In genomic region chr12:93671044-93671443, GRCh38 we compare ENCODE assay signal across 32 cellular contexts.
"Had no signal": no experiment of that assay in that cellular context is flagged by ENCODE, and none has a peak within 500 bp of the region (broad histone marks: within the 10 kb centered on the region; RNA-seq: fewer than 3 reads in every experiment).

No MANE protein-coding gene starts in this region.

- ATAC-seq: activated CD4-positive, CD25-positive, alpha-beta regulatory T cell treated with anti-CD3 and anti-CD28 coated beads, Interleukin-2, amount 50 U/mL, for 24 hours; activated CD8-positive, alpha-beta T cell treated with anti-CD3 and anti-CD28 coated beads for 36 hours; activated naive CD4-positive, alpha-beta T cell treated with anti-CD3 and anti-CD28 coated beads, Interleukin-2, amount 50 U/mL, for 72 hours; activated T-cell treated with anti-CD3 and anti-CD28 coated beads, Interleukin-2, amount 50 U/mL, for 4 hours; activated T-helper 17 cell treated with anti-CD3 and anti-CD28 coated beads, Interleukin-2, amount 50 U/mL, for 72 hours; effector memory CD8-positive, alpha-beta T cell; T-cell had no signal

- H3K4me1 Mint-ChIP-seq: activated B cell treated with CpG ODN at 0.5 μM for 24 hours, T-cell had no signal

- H3K27me3 ChIP-seq: brain microvascular endothelial cell had no signal

- H3K27ac ChIP-seq: brain microvascular endothelial cell, epithelial cell of prostate, WERI-Rb-1 had no signal

- H3K9me3 Mint-ChIP-seq: effector memory CD8-positive, alpha-beta T cell had no signal

- H3K36me3 Mint-ChIP-seq: T-cell had no signal

- FAIRE-seq: astrocyte, colon, frontal cortex had no signal

- H3K36me3 ChIP-seq: brain microvascular endothelial cell, WERI-Rb-1 had no signal

- H3K27ac Mint-ChIP-seq: activated B cell treated with CpG ODN at 0.5 μM for 24 hours; activated CD8-positive, alpha-beta T cell treated with anti-CD3 and anti-CD28 coated beads for 36 hours; activated naive CD4-positive, alpha-beta T cell treated with anti-CD3 and anti-CD28 coated beads for 36 hours; activated T-helper 17 cell treated with anti-CD3 and anti-CD28 coated beads, Interleukin-2, amount 50 U/mL, for 72 hours; effector memory CD8-positive, alpha-beta T cell; T-cell; T-helper 1 cell treated with Interleukin-12 subunit alpha and Interleukin-12 subunit beta and Interleukin-4 antibody, amounts not matched to agents 30 μg/mL and 1 μg/mL, for 36 hours; T-helper 2 cell treated with Interferon-gamma antibody and Interleukin-4, amounts not matched to agents 5 μg/mL and 100 μg/mL, for 36 hours had no signal

- DNase-seq: activated B cell treated with CpG ODN at 0.5 μM for 24 hours; activated CD4-positive, alpha-beta T cell treated with anti-CD3 and anti-CD28 coated beads for 48 hours; activated CD4-positive, alpha-beta T cell treated with anti-CD3 and anti-CD28 coated beads, Interleukin-2, amount 50 U/mL, for 1 hour; activated CD4-positive, alpha-beta T cell treated with anti-CD3 and anti-CD28 coated beads, Interleukin-2, amount 50 U/mL, for 48 hours; activated CD8-positive, alpha-beta memory T cell treated with anti-CD3 and anti-CD28 coated beads for 24 hours; activated CD8-positive, alpha-beta T cell treated with anti-CD3 and anti-CD28 coated beads for 36 hours; activated effector memory CD4-positive, alpha-beta T cell treated with Interleukin-2 at 50 U/mL for 16 hours; activated gamma-delta T cell treated with Interleukin-2 at 50 U/mL for 16 hours; activated naive CD4-positive, alpha-beta T cell treated with anti-CD3 and anti-CD28 coated beads for 36 hours; activated T-cell treated with anti-CD3 and anti-CD28 coated beads, Interleukin-2, amount 50 U/mL, for 4 hours; amniotic stem cell; anterior cingulate cortex; brain microvascular endothelial cell; caudate nucleus; cortex of kidney; dermis blood vessel endothelial cell; effector CD4-positive, alpha-beta T cell; effector memory CD8-positive, alpha-beta T cell; foreskin fibroblast; head of caudate nucleus; T-cell; T1000; WERI-Rb-1 had no signal

- H3K4me3 Mint-ChIP-seq: activated B cell treated with CpG ODN at 0.5 μM for 24 hours; activated CD8-positive, alpha-beta T cell treated with anti-CD3 and anti-CD28 coated beads for 36 hours; activated naive CD4-positive, alpha-beta T cell treated with anti-CD3 and anti-CD28 coated beads for 36 hours; activated T-cell treated with anti-CD3 and anti-CD28 coated beads, Interleukin-2, amount 50 U/mL, for 4 hours; activated T-helper 17 cell treated with anti-CD3 and anti-CD28 coated beads, Interleukin-2, amount 50 U/mL, for 72 hours; effector memory CD8-positive, alpha-beta T cell; T-cell; T-helper 1 cell treated with Interleukin-12 subunit alpha and Interleukin-12 subunit beta and Interleukin-4 antibody, amounts not matched to agents 30 μg/mL and 1 μg/mL, for 36 hours; T-helper 2 cell treated with Interferon-gamma antibody and Interleukin-4, amounts not matched to agents 5 μg/mL and 100 μg/mL, for 36 hours had no signal
